ENCODE assay signal across 32 cellular contexts in the genomic region with DNA sequence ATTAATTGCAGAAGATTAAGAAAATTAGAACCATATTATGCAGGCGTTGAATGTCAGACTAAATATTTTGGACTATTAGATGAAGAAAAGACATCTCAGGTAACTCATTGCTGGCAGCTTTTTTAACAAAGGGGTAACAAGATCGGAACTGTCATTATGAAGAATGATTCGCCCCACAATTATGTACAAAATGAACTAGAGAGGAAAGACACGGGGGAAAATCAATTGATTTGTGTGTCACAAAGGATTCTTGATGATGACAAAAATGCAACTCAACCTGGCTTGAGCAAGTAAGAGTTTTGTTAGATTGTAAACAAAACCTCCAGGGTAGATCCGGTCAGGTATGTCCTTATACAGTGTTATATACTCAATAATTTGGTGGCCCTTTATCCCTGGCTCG. TPM values are rescaled to one million over a fixed set of nuclear protein-coding genes. Genes with fewer than 3 reads are reported as not detected.
DNase-seq lines count a peak whose midpoint lies in the region; ATAC-seq and TF ChIP-seq lines count a peak whose summit lies in the region.
"Had no signal": no experiment of that assay in that cellular context is flagged by ENCODE, and none has a peak within 500 bp of the region (broad histone marks: within the 10 kb centered on the region; RNA-seq: fewer than 3 reads in every experiment).

No MANE protein-coding gene starts in this region.

- H3K36me3 ChIP-seq in HCT116 (ENCODE audit: control insufficient read depth in 1 of 2, insufficient read depth in 2 of 2, low read length in 2 of 2): no peaks in the 10 kb centered on the region
- no peaks in the 10 kb centered on the region for H3K36me3 ChIP-seq in vagina
- H3K36me3 ChIP-seq: BE2C; BLaER1; BLaER1 treated with 17β-estradiol and CSF1 and Interleukin-3, amounts not matched to agents 10 nM and 100 nM had no signal

- H3K4me2 ChIP-seq in HCT116 (ENCODE audit: low read length): peak overlapping the region; percentile 46
- H3K4me2 ChIP-seq: A549; BLaER1; BLaER1 treated with 17β-estradiol and CSF1 and Interleukin-3, amounts not matched to agents 10 nM and 100 nM had no signal

- peak; percentile 53 for ATAC-seq in HCT116
- no peak for ATAC-seq in HG02798 (IDR thresholded peaks at IDR 0.05; ENCODE audit: poor library complexity, unreplicated experiment)
- ATAC-seq: A549; CD8-positive, alpha-beta T cell had no signal

- H3K27me3 ChIP-seq in HCT116 (ENCODE audit: insufficient read depth, low read length): no peaks in the 10 kb centered on the region
- H3K27me3 ChIP-seq in vagina: no peaks in the 10 kb centered on the region
- H3K27me3 ChIP-seq: BE2C; BLaER1; BLaER1 treated with 17β-estradiol and CSF1 and Interleukin-3, amounts not matched to agents 10 nM and 100 nM had no signal

- H3K27ac ChIP-seq in HCT116 (ENCODE audit: low read depth, low read length): no peak overlapping the region
- no peak overlapping the region for H3K27ac ChIP-seq in vagina
- H3K27ac ChIP-seq: 22Rv1; BLaER1; BLaER1 treated with 17β-estradiol and CSF1 and Interleukin-3, amounts not matched to agents 10 nM and 100 nM; C4-2B had no signal

- no peaks in the 10 kb centered on the region for H3K79me2 ChIP-seq in HCT116 (ENCODE audit: insufficient read depth, low read length)

- no peak overlapping the region for H2AFZ ChIP-seq in HCT116 (ENCODE audit: low read depth, low read length, poor library complexity, severe bottlenecking)

- no peak overlapping the region for H3K9ac ChIP-seq in HCT116 (ENCODE audit: low read length)
- H3K9ac ChIP-seq: BLaER1; BLaER1 treated with 17β-estradiol and CSF1 and Interleukin-3, amounts not matched to agents 10 nM and 100 nM had no signal

- TF ChIP-seq RAD21 in HCT116 (IDR thresholded peaks at IDR 0.05; ENCODE audit: low read depth): no peak

- TF ChIP-seq CTCF in HCT116 (IDR thresholded peaks at IDR 0.05 in 2 of 3, conservative IDR thresholded peaks at IDR 0.05 in 1 of 3; ENCODE audit: borderline replicate concordance in 1 of 3, insufficient read depth in 1 of 3, low read depth in 2 of 3, low read length in 2 of 3): no peak
- TF ChIP-seq CTCF in vagina (IDR thresholded peaks at IDR 0.05): no peak

- CTCF ChIA-PET in HCT116 (lab: Charles Lee): no interaction called here

- H3K4me1 ChIP-seq in HCT116 (ENCODE audit: control insufficient read depth in 1 of 2, insufficient read depth in 2 of 2, low read length in 2 of 2) (peaks cover 6 to 13% of the 10 kb centered on the region in 2 experiments), vagina (no peaks in the 10 kb centered on the region)
- H3K4me1 ChIP-seq: BE2C, BLaER1, Caco-2 had no signal

- H3K4me3 ChIP-seq in HCT116 (replicated peaks in 1 of 2; ENCODE audit: low read depth in 1 of 2, low read length in 2 of 2) (no peak overlapping the region), vagina (no peak overlapping the region)
- H3K4me3 ChIP-seq: A549; BLaER1; BLaER1 treated with 17β-estradiol and CSF1 and Interleukin-3, amounts not matched to agents 10 nM and 100 nM had no signal

- intact Hi-C loops in HCT116 (cut with micrococcal nuclease) (no loop called here), vagina (cut with DNase I) (no loop called here)

- H3K9me2 ChIP-seq in HCT116 (ENCODE audit: insufficient read depth): no peaks in the 10 kb centered on the region

- DNase-seq in HCT116 (ENCODE audit: low read depth, low spot score) (peak; percentile 38), NCI-H146 (lab: John Stamatoyannopoulos, UW) (peak; percentile 28), NCI-H146 treated with DMSO at 0.1 percent for 48 hours (lab: John Stamatoyannopoulos, UW; ENCODE audit: unreplicated experiment) (peak; percentile 28), vagina (ENCODE audit: extremely low spot score in 2 of 2) (no peak), mesenteric fat pad (ENCODE audit: low spot score) (no peak)
- DNase-seq: 8988T; ACHN; AML-193; BE2C; C1 segment of cervical spinal cord; Caco-2; Calu3; CD4-positive, alpha-beta memory T cell; CD4-positive, alpha-beta T cell; CD4-positive, CD25-positive, alpha-beta regulatory T cell; CD8-positive, alpha-beta memory T cell; CD8-positive, alpha-beta T cell; COR-L47; DMS 273 treated with DMSO at 0.1 percent for 48 hours; DMS153; DMS53; DMS79; DMS79 treated with DMSO at 0.1 percent for 48 hours; DND-41; EL had no signal

- POLR2A ChIA-PET in HCT116 (lab: Charles Lee): no interaction called here

- no peak for TF ChIP-seq POLR2A in HCT116 (IDR thresholded peaks at IDR 0.05; ENCODE audit: borderline replicate concordance, extremely low read depth, insufficient read depth, insufficient read length)
- no peak for TF ChIP-seq POLR2A in vagina (IDR thresholded peaks at IDR 0.05)

- RAD21 ChIA-PET in HCT116 (lab: Charles Lee; ENCODE audit: low non-redundant PET in 1 of 2, low total read pairs in 2 of 2, uncharacterized antibody in 2 of 2, unreplicated experiment in 2 of 2): no interaction called here

- no peaks in the 10 kb centered on the region for H4K20me1 ChIP-seq in HCT116 (ENCODE audit: insufficient read depth)
- H4K20me1 ChIP-seq: BLaER1; BLaER1 treated with 17β-estradiol and CSF1 and Interleukin-3, amounts not matched to agents 10 nM and 100 nM had no signal

- H3K9me3 ChIP-seq in HCT116 (ENCODE audit: control insufficient read depth in 1 of 2, insufficient read depth in 1 of 2, low read depth in 1 of 2, low read length in 2 of 2) (no peaks in the 10 kb centered on the region), vagina (no peaks in the 10 kb centered on the region)
- H3K9me3 ChIP-seq: A549; BE2C; BLaER1; BLaER1 treated with 17β-estradiol and CSF1 and Interleukin-3, amounts not matched to agents 10 nM and 100 nM; Caco-2 had no signal

- BruUV-seq in HCT116 (replicated peaks; lab: Mats Ljungman, UMichigan): no TSS peak

TF ChIP-seq in HCT116, 20 proteins besides CTCF, POLR2A, EP300 and RAD21:
- TF ChIP-seq CEBPB (IDR thresholded peaks at IDR 0.05; ENCODE audit: low read depth) (peak; percentile 31; the same call in 1 of the 2 replicates), SP1 (IDR thresholded peaks at IDR 0.05; ENCODE audit: low read depth) (peak; percentile 48), JUND (IDR thresholded peaks at IDR 0.05) (peak; percentile 60), FOSL1 (IDR thresholded peaks at IDR 0.05; ENCODE audit: low read depth) (peak; percentile 66), YY1 (IDR thresholded peaks at IDR 0.05; ENCODE audit: extremely low read depth, insufficient replicate concordance, low read depth, low read length) (no peak)
TF ChIP-seq in HCT116: peak in this region for 4.

RNA-seq across cellular contexts. Expression of a gene that starts 12.5 kb away (rescaled TPM):
- total RNA-seq in HCT116 (2021; ENCODE audit: unreplicated experiment) (2.7 TPM), vagina (5.9 TPM), mesenteric fat pad (4.3 TPM)
- 0.71 and 1.1 TPM in 2 replicates for polyA plus RNA-seq in HCT116 (2012)
- total RNA-seq: CD4-positive, alpha-beta memory T cell; CD4-positive, alpha-beta T cell; CD8-positive, alpha-beta memory T cell had no signal
- polyA plus RNA-seq: CD14-positive monocyte; CD4-positive, alpha-beta memory T cell; CD4-positive, CD25-positive, alpha-beta regulatory T cell; CD8-positive, alpha-beta memory T cell had no signal

Comparison
In these comparisons a context has a peak if more than half of its experiments do, and no peak if none do; other contexts are left out.
1. DNase-seq: peak in HCT116 (single experiment), NCI-H146 (single experiment) and NCI-H146 treated with DMSO at 0.1 percent for 48 hours (single experiment); none in vagina (0 of 2) and mesenteric fat pad (single experiment).